ENCODE assay signal across 14 cellular contexts in the genomic region with DNA sequence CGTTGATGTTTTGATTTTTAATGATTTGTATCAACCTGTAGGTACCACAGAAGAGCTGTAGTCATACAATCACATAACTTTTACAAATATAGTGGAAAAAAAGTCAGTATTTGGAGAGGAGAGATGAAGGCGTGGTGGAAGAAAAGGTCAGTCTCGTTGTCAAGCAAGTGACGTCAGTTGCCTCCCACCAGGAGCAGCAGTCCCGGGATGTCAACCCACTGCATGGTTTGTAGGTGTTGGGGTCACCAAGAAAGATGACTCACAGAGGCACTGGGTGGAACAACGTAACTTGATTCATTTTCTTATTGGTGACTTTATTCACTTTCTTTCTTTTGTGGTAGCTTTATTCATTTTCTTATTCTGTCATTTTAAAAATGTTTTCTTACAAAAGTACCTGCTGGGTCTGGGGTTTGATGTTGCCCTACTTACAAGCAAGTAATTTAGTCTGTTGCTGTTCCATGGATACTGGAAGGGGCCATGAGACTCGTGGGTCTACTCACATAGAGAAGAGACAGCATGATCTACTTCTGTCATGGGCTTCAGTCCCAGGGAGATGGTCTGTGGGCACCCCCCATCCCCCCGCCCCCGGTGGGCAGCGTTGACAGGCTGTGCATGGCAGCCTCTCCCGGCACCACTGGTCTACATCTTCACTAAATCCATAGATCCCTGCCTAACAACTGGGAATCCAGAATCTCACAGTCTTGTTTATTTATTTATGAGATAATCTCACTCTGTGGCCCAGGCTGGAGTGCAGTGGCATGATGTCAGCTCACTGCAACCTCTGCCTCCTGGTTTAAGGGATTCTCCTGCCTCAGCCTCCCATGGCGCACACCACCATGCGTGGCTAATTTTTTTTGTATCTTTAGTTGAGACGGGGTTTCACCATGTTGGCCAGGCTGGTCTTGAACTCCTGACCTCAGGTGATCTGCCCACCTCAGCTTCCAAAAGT. TPM values are rescaled to one million over a fixed set of nuclear protein-coding genes. Genes with fewer than 3 reads are reported as not detected.
DNase-seq lines count a peak whose midpoint lies in the region; ATAC-seq and FAIRE-seq lines count a peak whose summit lies in the region.
"Had no signal": no experiment of that assay in that cellular context is flagged by ENCODE, and none has a peak within 500 bp of the region (broad histone marks: within the 10 kb centered on the region; RNA-seq: fewer than 3 reads in every experiment).

No MANE protein-coding gene starts in this region.

- intact Hi-C loops in activated naive CD4-positive, alpha-beta T cell treated with anti-CD3 and anti-CD28 coated beads for 36 hours (cut with micrococcal nuclease): no loop called here

- DNase-seq in activated naive CD4-positive, alpha-beta T cell treated with anti-CD3 and anti-CD28 coated beads for 36 hours: peak; percentile 59
- no peak for DNase-seq in activated naive CD4-positive, alpha-beta T cell treated with anti-CD3 and anti-CD28 coated beads, Interleukin-2, amount 10 ng/mL, durations not matched to agents 7 days and 5 days
- peak; percentile 77 for DNase-seq in activated naive CD8-positive, alpha-beta T cell treated with anti-CD3 and anti-CD28 coated beads, Interleukin-2, amount 50 U/mL, for 24 hours
- DNase-seq in stimulated activated CD4-positive, alpha-beta T cell treated with anti-CD3 and anti-CD28 coated beads, Interleukin-15, amount 100 ng/mL, for 48 hours (ENCODE audit: low read depth in 2 of 2): peak; percentile 47 to 52
- no peak for DNase-seq in GM19239 (ENCODE audit: insufficient read length, low spot score)
- no peak for DNase-seq in NCI-H2196 (lab: John Stamatoyannopoulos, UW; ENCODE audit: unreplicated experiment)
- DNase-seq in effector memory CD8-positive, alpha-beta T cell: no peak
- DNase-seq: DND-41, NCI-H1092, retina had no signal

- H3K9me3 Mint-ChIP-seq in activated naive CD4-positive, alpha-beta T cell treated with anti-CD3 and anti-CD28 coated beads for 36 hours: peaks cover 12% of the 10 kb centered on the region
- no peaks in the 10 kb centered on the region for H3K9me3 Mint-ChIP-seq in activated naive CD4-positive, alpha-beta T cell treated with anti-CD3 and anti-CD28 coated beads, Interleukin-2, amount 10 ng/mL, durations not matched to agents 7 days and 5 days
- H3K9me3 Mint-ChIP-seq in activated naive CD8-positive, alpha-beta T cell treated with anti-CD3 and anti-CD28 coated beads, Interleukin-2, amount 50 U/mL, for 24 hours: peaks cover 17% of the 10 kb centered on the region
- H3K9me3 Mint-ChIP-seq in effector memory CD8-positive, alpha-beta T cell: no peaks in the 10 kb centered on the region

- peak; percentile 85 for ATAC-seq in activated naive CD8-positive, alpha-beta T cell treated with anti-CD3 and anti-CD28 coated beads, Interleukin-2, amount 50 U/mL, for 24 hours
- ATAC-seq in effector memory CD8-positive, alpha-beta T cell (replicated peaks): no peak

- FAIRE-seq in GM19239 (lab: Jason Lieb, UNC): no peak
- FAIRE-seq: GM12892, HTR-8/SVneo had no signal

- peak overlapping the region; percentile 33 for H3K27ac ChIP-seq in temporal lobe (ENCODE audit: low read depth, low read length)
- H3K27ac ChIP-seq: SK-N-MC had no signal

- H3K27me3 Mint-ChIP-seq in activated naive CD4-positive, alpha-beta T cell treated with anti-CD3 and anti-CD28 coated beads for 36 hours (ENCODE audit: low read depth): no peaks in the 10 kb centered on the region
- H3K27me3 Mint-ChIP-seq in activated naive CD4-positive, alpha-beta T cell treated with anti-CD3 and anti-CD28 coated beads, Interleukin-2, amount 10 ng/mL, durations not matched to agents 7 days and 5 days: peaks cover 13% of the 10 kb centered on the region
- no peaks in the 10 kb centered on the region for H3K27me3 Mint-ChIP-seq in activated naive CD8-positive, alpha-beta T cell treated with anti-CD3 and anti-CD28 coated beads, Interleukin-2, amount 50 U/mL, for 24 hours
- H3K27me3 Mint-ChIP-seq in effector memory CD8-positive, alpha-beta T cell: peaks cover 0 to 5% of the 10 kb centered on the region in 2 donors

- H3K36me3 Mint-ChIP-seq in activated naive CD4-positive, alpha-beta T cell treated with anti-CD3 and anti-CD28 coated beads for 36 hours (ENCODE audit: low read depth): peaks cover 49% of the 10 kb centered on the region
- peaks cover 25% of the 10 kb centered on the region for H3K36me3 Mint-ChIP-seq in activated naive CD4-positive, alpha-beta T cell treated with anti-CD3 and anti-CD28 coated beads, Interleukin-2, amount 10 ng/mL, durations not matched to agents 7 days and 5 days
- H3K36me3 Mint-ChIP-seq in activated naive CD8-positive, alpha-beta T cell treated with anti-CD3 and anti-CD28 coated beads, Interleukin-2, amount 50 U/mL, for 24 hours (ENCODE audit: low read depth): peaks cover 67% of the 10 kb centered on the region
- peaks cover 27% of the 10 kb centered on the region for H3K36me3 Mint-ChIP-seq in effector memory CD8-positive, alpha-beta T cell (ENCODE audit: insufficient read depth)

- CTCF ChIA-PET in activated naive CD4-positive, alpha-beta T cell treated with anti-CD3 and anti-CD28 coated beads for 36 hours (lab: Charles Lee): interaction anchor here (0.7 to 2.6 kb wide), 5 partner anchors 16 to 188 kb away, joined by 3 to 10 read pairs (median 6); no protein-coding TSS in a partner anchor
- CTCF ChIA-PET in activated naive CD4-positive, alpha-beta T cell treated with anti-CD3 and anti-CD28 coated beads, Interleukin-2, amount 10 ng/mL, durations not matched to agents 7 days and 5 days (lab: Charles Lee): no interaction called here

- peaks cover 37% of the 10 kb centered on the region for H3K4me1 Mint-ChIP-seq in activated naive CD4-positive, alpha-beta T cell treated with anti-CD3 and anti-CD28 coated beads for 36 hours (ENCODE audit: low read depth)
- H3K4me1 Mint-ChIP-seq in activated naive CD4-positive, alpha-beta T cell treated with anti-CD3 and anti-CD28 coated beads, Interleukin-2, amount 10 ng/mL, durations not matched to agents 7 days and 5 days: peaks cover 5% of the 10 kb centered on the region
- H3K4me1 Mint-ChIP-seq in activated naive CD8-positive, alpha-beta T cell treated with anti-CD3 and anti-CD28 coated beads, Interleukin-2, amount 50 U/mL, for 24 hours: peaks cover 47% of the 10 kb centered on the region
- no peaks in the 10 kb centered on the region for H3K4me1 Mint-ChIP-seq in effector memory CD8-positive, alpha-beta T cell (ENCODE audit: low read depth in 2 of 2)

- no peak overlapping the region for H3K4me3 Mint-ChIP-seq in activated naive CD4-positive, alpha-beta T cell treated with anti-CD3 and anti-CD28 coated beads for 36 hours
- H3K4me3 Mint-ChIP-seq in activated naive CD4-positive, alpha-beta T cell treated with anti-CD3 and anti-CD28 coated beads, Interleukin-2, amount 10 ng/mL, durations not matched to agents 7 days and 5 days: no peak overlapping the region
- peak overlapping the region; percentile 19 for H3K4me3 Mint-ChIP-seq in activated naive CD8-positive, alpha-beta T cell treated with anti-CD3 and anti-CD28 coated beads, Interleukin-2, amount 50 U/mL, for 24 hours
- no peak overlapping the region for H3K4me3 Mint-ChIP-seq in effector memory CD8-positive, alpha-beta T cell

- peak overlapping the region; percentile 70 for H3K27ac Mint-ChIP-seq in activated naive CD4-positive, alpha-beta T cell treated with anti-CD3 and anti-CD28 coated beads for 36 hours
- H3K27ac Mint-ChIP-seq in activated naive CD4-positive, alpha-beta T cell treated with anti-CD3 and anti-CD28 coated beads, Interleukin-2, amount 10 ng/mL, durations not matched to agents 7 days and 5 days: no peak overlapping the region
- peak overlapping the region; percentile 78 for H3K27ac Mint-ChIP-seq in activated naive CD8-positive, alpha-beta T cell treated with anti-CD3 and anti-CD28 coated beads, Interleukin-2, amount 50 U/mL, for 24 hours
- H3K27ac Mint-ChIP-seq in effector memory CD8-positive, alpha-beta T cell: peak overlapping the region in 1 of 2 donors; percentile 77

RNA-seq across cellular contexts. Expression of gene SYNJ2, which starts 36.4 kb away (rescaled TPM):
- 10 to 100 TPM; 42.4 to 42.7 TPM for total RNA-seq in activated naive CD4-positive, alpha-beta T cell treated with anti-CD3 and anti-CD28 coated beads for 36 hours
- 6.6 TPM for total RNA-seq in temporal lobe

Comparison
In these comparisons a context has a peak if more than half of its experiments do, and no peak if none do; other contexts are left out.
1. DNase-seq: peak in activated naive CD4-positive, alpha-beta T cell treated with anti-CD3 and anti-CD28 coated beads for 36 hours (single experiment), activated naive CD8-positive, alpha-beta T cell treated with anti-CD3 and anti-CD28 coated beads, Interleukin-2, amount 50 U/mL, for 24 hours (single experiment) and stimulated activated CD4-positive, alpha-beta T cell treated with anti-CD3 and anti-CD28 coated beads, Interleukin-15, amount 100 ng/mL, for 48 hours (2 of 2); none in activated naive CD4-positive, alpha-beta T cell treated with anti-CD3 and anti-CD28 coated beads, Interleukin-2, amount 10 ng/mL, durations not matched to agents 7 days and 5 days (single experiment), GM19239 (single experiment), NCI-H2196 (single experiment) and effector memory CD8-positive, alpha-beta T cell (0 of 3).